ENCODE assay signal across 1 cellular context in genomic region chr22:19178065-19178658, GRCh38.
A peak's percentile ranks its signal among the peaks of the same experiment; 100 is the strongest.
TF ChIP-seq lines count a peak whose summit lies in the region.

No MANE protein-coding gene starts in this region.

TF ChIP-seq in HepG2, 621 proteins besides CTCF, POLR2A, EP300 and RAD21 (continues in another document):
- TF ChIP-seq AGO2 (optimal IDR thresholded peaks at IDR 0.05; ENCODE audit: low read depth, low read length) (peak; percentile 50), MEIS2 (CRISPR knock-in tag; IDR thresholded peaks at IDR 0.05) (peak; percentile 24; the same call in 1 of the 2 replicates), TBX3 (IDR thresholded peaks at IDR 0.05; ENCODE audit: borderline replicate concordance) (no peak), ZNF639 (CRISPR knock-in tag; conservative IDR thresholded peaks at IDR 0.05) (peak; percentile 77; the same call in 1 of the 2 replicates), ZBTB7A (CRISPR knock-in tag; IDR thresholded peaks at IDR 0.05) (no peak), ZNF543 (CRISPR knock-in tag; IDR thresholded peaks at IDR 0.05) (0 out of 2 replicates have a peak, but pooled peaks have one; percentile 47), BORCS8-MEF2B (CRISPR knock-in tag; IDR thresholded peaks at IDR 0.05) (0 out of 2 replicates have a peak, but pooled peaks have one; percentile 6), NBN (conservative IDR thresholded peaks at IDR 0.05) (no peak), ZNF343 (CRISPR knock-in tag; IDR thresholded peaks at IDR 0.05) (peak; percentile 71; the same call in 1 of the 2 replicates), ZNF704 (CRISPR knock-in tag; IDR thresholded peaks at IDR 0.05; ENCODE audit: borderline replicate concordance) (0 out of 2 replicates have a peak, but pooled peaks have one; percentile 37), ZNF772 (CRISPR knock-in tag; IDR thresholded peaks at IDR 0.05) (0 out of 2 replicates have a peak, but pooled peaks have one; percentile 36), ZNF607 (CRISPR knock-in tag; IDR thresholded peaks at IDR 0.05; ENCODE audit: borderline replicate concordance) (peak; percentile 20; the same call in 1 of the 2 replicates), ZNF414 (CRISPR knock-in tag; IDR thresholded peaks at IDR 0.05) (peak; percentile 71; the same call in 1 of the 2 replicates), NCOA5 (CRISPR knock-in tag; IDR thresholded peaks at IDR 0.05) (no peak), THRA (CRISPR knock-in tag; IDR thresholded peaks at IDR 0.05; ENCODE audit: borderline replicate concordance) (0 out of 2 replicates have a peak, but pooled peaks have one; percentile 12), MEIS1 (CRISPR knock-in tag; IDR thresholded peaks at IDR 0.05; ENCODE audit: borderline replicate concordance) (peak; percentile 58; the same call in 1 of the 2 replicates), CHCHD3 (CRISPR knock-in tag; IDR thresholded peaks at IDR 0.05) (peak; percentile 15; the same call in 1 of the 2 replicates), IRF1 (CRISPR knock-in tag; IDR thresholded peaks at IDR 0.05; ENCODE audit: low read depth) (0 out of 2 replicates have a peak, but pooled peaks have one; percentile 35), ZFP91 (CRISPR knock-in tag; IDR thresholded peaks at IDR 0.05; ENCODE audit: borderline replicate concordance) (peak; percentile 69; the same call in 1 of the 2 replicates), MAX (IDR thresholded peaks at IDR 0.05) (0 out of 2 replicates have a peak, but pooled peaks have one; percentile 19), ZNF234 (CRISPR knock-in tag; conservative IDR thresholded peaks at IDR 0.05) (peak; percentile 30; the same call in 1 of the 2 replicates), HOXA9 (CRISPR knock-in tag; IDR thresholded peaks at IDR 0.05; ENCODE audit: borderline replicate concordance) (no peak; the same call in 1 of the 2 replicates), PHF21A (CRISPR knock-in tag; IDR thresholded peaks at IDR 0.05) (peak; percentile 46; the same call in 1 of the 2 replicates), PHF8 (CRISPR knock-in tag; IDR thresholded peaks at IDR 0.05) (peak; percentile 26; the same call in 1 of the 2 replicates), ZNF747 (CRISPR knock-in tag; IDR thresholded peaks at IDR 0.05; ENCODE audit: borderline replicate concordance) (0 out of 2 replicates have a peak, but pooled peaks have one; percentile 17), JUNB (CRISPR knock-in tag; IDR thresholded peaks at IDR 0.05; ENCODE audit: borderline replicate concordance) (no peak), ZNF761 (CRISPR knock-in tag; conservative IDR thresholded peaks at IDR 0.05) (peak; percentile 58), JUND (CRISPR knock-in tag; IDR thresholded peaks at IDR 0.05) (peak; percentile 30; the same call in 1 of the 2 replicates), PATZ1 (CRISPR knock-in tag; IDR thresholded peaks at IDR 0.05) (no peak), ZNF510 (CRISPR knock-in tag; IDR thresholded peaks at IDR 0.05; ENCODE audit: low read depth) (0 out of 2 replicates have a peak, but pooled peaks have one; percentile 32), RFXAP (CRISPR knock-in tag; IDR thresholded peaks at IDR 0.05; ENCODE audit: borderline replicate concordance) (no peak), SAP130 (CRISPR knock-in tag; IDR thresholded peaks at IDR 0.05; ENCODE audit: low read depth) (peak; percentile 71), MXD4 (CRISPR knock-in tag; IDR thresholded peaks at IDR 0.05) (0 out of 2 replicates have a peak, but pooled peaks have one; percentile 37), ZNF790 (CRISPR knock-in tag; IDR thresholded peaks at IDR 0.05; ENCODE audit: borderline replicate concordance) (peak; percentile 91; the same call in 1 of the 2 replicates), POLR2AphosphoS2 (IDR thresholded peaks at IDR 0.05; ENCODE audit: low read depth, low read length) (no peak), ZNF142 (CRISPR knock-in tag; IDR thresholded peaks at IDR 0.05) (no peak), TOPORS (CRISPR knock-in tag; IDR thresholded peaks at IDR 0.05) (no peak; the same call in 1 of the 2 replicates), SP4 (CRISPR knock-in tag; IDR thresholded peaks at IDR 0.05) (no peak), ZNF672 (CRISPR knock-in tag; IDR thresholded peaks at IDR 0.05) (0 out of 2 replicates have a peak, but pooled peaks have one; percentile 23), KAT8 (CRISPR knock-in tag; IDR thresholded peaks at IDR 0.05) (peak; percentile 27; the same call in 1 of the 2 replicates), ZNF333 (CRISPR knock-in tag; IDR thresholded peaks at IDR 0.05; ENCODE audit: borderline replicate concordance) (peak; percentile 76; the same call in 1 of the 2 replicates), CCDC6 (CRISPR knock-in tag; IDR thresholded peaks at IDR 0.05) (no peak), TFDP1 (CRISPR knock-in tag; IDR thresholded peaks at IDR 0.05; ENCODE audit: borderline replicate concordance) (no peak; the same call in 1 of the 2 replicates), TRIM24 (CRISPR knock-in tag; IDR thresholded peaks at IDR 0.05) (no peak), ARNTL (CRISPR knock-in tag; IDR thresholded peaks at IDR 0.05) (no peak), MAF1 (CRISPR knock-in tag; IDR thresholded peaks at IDR 0.05; ENCODE audit: borderline replicate concordance) (0 out of 2 replicates have a peak, but pooled peaks have one; percentile 29)
